Comparison of ENCODE assay signal across 10 cellular contexts in the genomic region with DNA sequence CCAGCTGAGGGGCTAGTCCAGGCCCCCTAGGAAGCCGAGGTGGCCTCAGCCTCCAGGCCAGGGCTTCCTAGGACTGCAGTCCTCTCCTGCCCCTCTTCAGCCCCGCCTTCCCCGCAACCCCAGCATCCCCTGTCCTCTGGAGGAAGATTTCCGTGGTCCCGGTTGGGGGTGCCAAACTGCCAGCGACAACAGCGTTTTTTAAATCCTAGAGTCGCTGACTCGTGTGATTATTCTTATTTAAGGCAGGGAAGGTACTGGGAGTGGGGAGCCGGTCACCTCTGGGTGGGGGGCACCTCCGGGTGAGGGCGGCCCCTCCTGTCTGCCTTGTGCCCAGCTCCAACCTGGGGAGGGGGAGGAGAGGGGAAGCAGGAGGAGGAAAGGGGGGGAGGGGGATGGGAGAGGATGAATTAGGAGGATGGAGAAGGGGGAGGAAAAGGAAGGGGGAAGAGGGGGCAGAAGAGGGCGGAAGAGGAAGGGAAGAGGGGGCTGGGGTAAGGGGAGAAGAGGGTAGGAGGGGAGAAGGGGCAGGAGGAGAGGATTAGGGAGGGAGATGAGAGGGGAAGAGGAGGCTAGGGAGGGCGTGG.
DNase-seq lines count a peak whose midpoint lies in the region; ATAC-seq and TF ChIP-seq lines count a peak whose summit lies in the region.
"Had no signal": no experiment of that assay in that cellular context is flagged by ENCODE, and none has a peak within 500 bp of the region (broad histone marks: within the 10 kb centered on the region; RNA-seq: fewer than 3 reads in every experiment).

No MANE protein-coding gene starts in this region.

- H3K4me3 ChIP-seq in left ventricle myocardium inferior, result peak overlapping the region; percentile 56
- H3K4me3 ChIP-seq in dorsolateral prefrontal cortex, result peak overlapping the region in 40 of 59 donors; percentile 37 to 67 (median 55)
- peak overlapping the region; percentile 37 for H3K4me3 ChIP-seq in mesodermal cell (ENCODE audit: extremely low read depth, insufficient read depth, low read length, poor library complexity, severe bottlenecking)
- H3K4me3 ChIP-seq in urinary bladder (ENCODE audit: low read depth, low read length), result no peak overlapping the region
- no peak overlapping the region for H3K4me3 ChIP-seq in lower lobe of right lung
- no peak overlapping the region for H3K4me3 ChIP-seq in SJCRH30

- ATAC-seq in Right ventricle myocardium superior (ENCODE audit: poor library complexity), result no peak
- no peak for ATAC-seq in lower lobe of right lung

- no peak for DNase-seq in left ventricle myocardium inferior
- DNase-seq in Right ventricle myocardium superior, result no peak
- peak in 1 of 10 donors; percentile 65 for DNase-seq in dorsolateral prefrontal cortex
- no peak for DNase-seq in activated CD8-positive, alpha-beta memory T cell treated with anti-CD3 and anti-CD28 coated beads, Interleukin-2, amount 50 U/mL, for 48 hours
- no peak for DNase-seq in lower lobe of right lung
- no peak for DNase-seq in SJCRH30
- DNase-seq: activated CD4-positive, alpha-beta T cell treated with anti-CD3 and anti-CD28 coated beads for 48 hours; activated naive CD4-positive, alpha-beta T cell treated with anti-CD3 and anti-CD28 coated beads, Interleukin-2, amount 50 U/mL, for 16 hours had no signal

- TF ChIP-seq CTCF in left ventricle myocardium inferior (IDR thresholded peaks at IDR 0.05; ENCODE audit: borderline replicate concordance) (no peak), dorsolateral prefrontal cortex (IDR thresholded peaks at IDR 0.05 in 54 of 56, conservative IDR thresholded peaks at IDR 0.05 in 2 of 56; ENCODE audit: low read depth in 1 of 56, partially characterized antibody in 56 of 56) (peak in 1 of 56 donors; percentile 9), lower lobe of right lung (IDR thresholded peaks at IDR 0.05) (no peak)

- intact Hi-C loops in left ventricle myocardium inferior (cut with micrococcal nuclease), result no loop called here
- intact Hi-C loops in Right ventricle myocardium superior (cut with DNase I), result no loop called here
- intact Hi-C loops in dorsolateral prefrontal cortex (cut with DNase I), result no loop called here
- intact Hi-C loops in lower lobe of right lung (cut with DNase I), result no loop called here

- WGBS in mesodermal cell (ENCODE audit: insufficient coverage in 2 of 2), 2 experiments, result 6% methylated on average over 12 of the region's 14 CpGs; no CpG with 5 or more reads in 1 of the 2 experiments
- 21% methylated on average over 14 of the region's 14 CpGs for WGBS in urinary bladder

- H3K27me3 ChIP-seq in left ventricle myocardium inferior (ENCODE audit: low read depth), result peaks cover 15% of the 10 kb centered on the region
- peaks cover 0 to 9% (median 0%) of the 10 kb centered on the region in 45 donors for H3K27me3 ChIP-seq in dorsolateral prefrontal cortex
- peaks cover 7% of the 10 kb centered on the region for H3K27me3 ChIP-seq in lower lobe of right lung (ENCODE audit: low read depth)
- H3K27me3 ChIP-seq in SJCRH30, result peaks cover 14% of the 10 kb centered on the region

- H3K36me3 ChIP-seq in left ventricle myocardium inferior (no peaks in the 10 kb centered on the region), mesodermal cell (ENCODE audit: control insufficient read depth, insufficient read depth, low read length) (no peaks in the 10 kb centered on the region), urinary bladder (ENCODE audit: insufficient read depth) (no peaks in the 10 kb centered on the region), lower lobe of right lung (no peaks in the 10 kb centered on the region), SJCRH30 (no peaks in the 10 kb centered on the region)

- H3K4me1 ChIP-seq in left ventricle myocardium inferior (peaks cover 21% of the 10 kb centered on the region), mesodermal cell (ENCODE audit: control insufficient read depth, insufficient read depth, low read length, poor library complexity, severe bottlenecking) (peaks cover 34% of the 10 kb centered on the region), urinary bladder (ENCODE audit: insufficient read depth) (no peaks in the 10 kb centered on the region), lower lobe of right lung (peaks cover 29% of the 10 kb centered on the region), SJCRH30 (no peaks in the 10 kb centered on the region)

- H3K9me3 ChIP-seq in left ventricle myocardium inferior (replicated peaks) (peaks cover 12% of the 10 kb centered on the region), mesodermal cell (ENCODE audit: control insufficient read depth, low read length) (peaks cover 12% of the 10 kb centered on the region), lower lobe of right lung (peaks cover 7% of the 10 kb centered on the region), SJCRH30 (replicated peaks) (no peaks in the 10 kb centered on the region)

- H3K27ac ChIP-seq in left ventricle myocardium inferior (replicated peaks) (peak overlapping the region; percentile 69), dorsolateral prefrontal cortex (peak overlapping the region in 53 of 59 donors; percentile 19 to 91 (median 80)), mesodermal cell (ENCODE audit: low read depth, low read length, severe bottlenecking) (peak overlapping the region; percentile 57), urinary bladder (ENCODE audit: low read depth) (peak overlapping the region; percentile 38), lower lobe of right lung (no peak overlapping the region), SJCRH30 (no peak overlapping the region)

Comparison
In these comparisons a context has a peak if more than half of its experiments do, and no peak if none do; other contexts are left out.
1. H3K27ac ChIP-seq: peak in left ventricle myocardium inferior (single experiment), dorsolateral prefrontal cortex (53 of 59), mesodermal cell (single experiment) and urinary bladder (single experiment); none in lower lobe of right lung (single experiment) and SJCRH30 (single experiment).
2. H3K4me3 ChIP-seq: peak in left ventricle myocardium inferior (single experiment), dorsolateral prefrontal cortex (40 of 59) and mesodermal cell (single experiment); none in urinary bladder (single experiment), lower lobe of right lung (single experiment) and SJCRH30 (single experiment).